Comparison of ENCODE assay signal across 15 cellular contexts in the genomic region with DNA sequence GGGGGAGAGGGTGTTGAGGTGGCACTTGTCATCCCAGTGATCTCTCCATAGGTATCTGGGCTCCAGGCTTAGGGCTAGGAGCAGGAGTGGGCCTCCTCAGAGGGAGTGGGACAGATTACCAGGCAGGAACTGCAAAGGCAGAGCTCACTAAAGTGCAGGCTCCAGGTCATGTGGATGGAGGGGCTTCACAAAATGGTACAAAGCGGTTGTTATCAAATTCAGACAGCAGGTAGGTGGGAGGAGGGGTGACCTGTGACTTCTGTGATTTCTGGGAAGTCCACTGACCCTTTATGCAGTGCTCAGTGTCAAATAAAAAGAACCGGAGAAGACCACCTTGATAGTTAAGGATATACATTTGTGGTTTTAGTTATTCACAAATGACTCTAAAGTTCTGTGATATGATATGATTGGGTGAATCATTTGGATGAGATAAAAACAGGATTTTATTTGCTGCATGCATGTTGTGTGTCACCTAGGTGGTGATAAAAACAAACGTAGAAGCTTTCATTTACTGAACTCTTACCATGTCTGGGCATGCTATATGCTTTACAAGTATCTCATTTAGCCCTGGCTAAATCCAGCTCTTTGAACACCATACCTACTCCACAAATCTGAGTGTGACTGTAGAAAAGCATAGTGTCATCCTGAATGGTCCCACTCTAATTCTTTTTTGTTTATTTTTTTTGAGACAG. TPM values are rescaled to one million over a fixed set of nuclear protein-coding genes. Genes with fewer than 3 reads are reported as not detected.
DNase-seq lines count a peak whose midpoint lies in the region; ATAC-seq and TF ChIP-seq lines count a peak whose summit lies in the region.
"Had no signal": no experiment of that assay in that cellular context is flagged by ENCODE, and none has a peak within 500 bp of the region (broad histone marks: within the 10 kb centered on the region; RNA-seq: fewer than 3 reads in every experiment).

No MANE protein-coding gene starts in this region.

- H3K27me3 ChIP-seq in OCI-LY1 (ENCODE audit: insufficient read depth, low read length): no peaks in the 10 kb centered on the region
- no peaks in the 10 kb centered on the region for H3K27me3 ChIP-seq in gastrocnemius medialis
- H3K27me3 ChIP-seq in vagina: no peaks in the 10 kb centered on the region
- H3K27me3 ChIP-seq: ovary had no signal

- H3K79me2 ChIP-seq in OCI-LY1 (ENCODE audit: insufficient read depth, low read length): peaks cover 42% of the 10 kb centered on the region

- H3K4me3 Mint-ChIP-seq in activated naive CD4-positive, alpha-beta T cell treated with anti-CD3 and anti-CD28 coated beads, Interleukin-2, amount 50 U/mL, for 24 hours: no peak overlapping the region
- no peak overlapping the region for H3K4me3 Mint-ChIP-seq in activated naive CD4-positive, alpha-beta T cell treated with anti-CD3 and anti-CD28 coated beads for 36 hours
- H3K4me3 Mint-ChIP-seq in dendritic cell treated with granulocyte-macrophage colony-stimulating factor and Interleukin-4, amounts not matched to agents 40 ng/mL and 50 ng/mL, for 4 days: no peak overlapping the region
- H3K4me3 Mint-ChIP-seq: stimulated activated naive CD8-positive, alpha-beta T cell treated with anti-CD3 and anti-CD28 coated beads, Interleukin-15, amount 100 ng/mL, for 72 hours had no signal

- in situ Hi-C loops in gastrocnemius medialis (cut with MboI; ENCODE audit: low sequenced_read_pairs in 4 of 4): no loop called here

- H2AFZ ChIP-seq in OCI-LY1 (ENCODE audit: low read length): no peak overlapping the region

- no peak for DNase-seq in activated naive CD4-positive, alpha-beta T cell treated with anti-CD3 and anti-CD28 coated beads for 36 hours
- DNase-seq in gastrocnemius medialis (no peak), vagina (ENCODE audit: extremely low spot score in 2 of 2) (no peak), CD1c-positive myeloid dendritic cell (ENCODE audit: extremely low spot score) (no peak)
- DNase-seq: activated CD4-positive, alpha-beta T cell treated with anti-CD3 and anti-CD28 coated beads, Interleukin-2, amount 50 U/mL, for 4 hours; DMS79 treated with DMSO at 0.1 percent for 48 hours; foreskin melanocyte; NCI-H146; NCI-H748 treated with DMSO at 0.1 percent for 48 hours; ovary; stimulated activated naive CD8-positive, alpha-beta T cell treated with anti-CD3 and anti-CD28 coated beads, Interleukin-15, amount 100 ng/mL, for 72 hours had no signal

- H3K4me1 Mint-ChIP-seq in activated naive CD4-positive, alpha-beta T cell treated with anti-CD3 and anti-CD28 coated beads, Interleukin-2, amount 50 U/mL, for 24 hours: peaks cover 79% of the 10 kb centered on the region
- peaks cover 53% of the 10 kb centered on the region for H3K4me1 Mint-ChIP-seq in activated naive CD4-positive, alpha-beta T cell treated with anti-CD3 and anti-CD28 coated beads for 36 hours (ENCODE audit: low read depth)
- H3K4me1 Mint-ChIP-seq in dendritic cell treated with granulocyte-macrophage colony-stimulating factor and Interleukin-4, amounts not matched to agents 40 ng/mL and 50 ng/mL, for 4 days (ENCODE audit: low read depth): peaks cover 83% of the 10 kb centered on the region

- TF ChIP-seq POLR2A in gastrocnemius medialis (IDR thresholded peaks at IDR 0.05): no peak
- TF ChIP-seq POLR2A in vagina (IDR thresholded peaks at IDR 0.05): no peak

- no peaks in the 10 kb centered on the region for H3K9me3 ChIP-seq in OCI-LY1 (ENCODE audit: low read length)
- H3K9me3 ChIP-seq in gastrocnemius medialis: no peaks in the 10 kb centered on the region
- no peaks in the 10 kb centered on the region for H3K9me3 ChIP-seq in vagina
- H3K9me3 ChIP-seq: ovary had no signal

- ATAC-seq in gastrocnemius medialis (no peak), HG03342 (IDR thresholded peaks at IDR 0.05; ENCODE audit: unreplicated experiment) (no peak)
- ATAC-seq: stimulated activated naive CD8-positive, alpha-beta T cell treated with anti-CD3 and anti-CD28 coated beads, Interleukin-15, amount 100 ng/mL, for 72 hours had no signal

- CTCF ChIA-PET in activated naive CD4-positive, alpha-beta T cell treated with anti-CD3 and anti-CD28 coated beads for 36 hours (lab: Charles Lee): interaction anchor here (1.4 kb wide), 1 partner anchor 157 kb away, joined by 3 read pairs; no protein-coding TSS in a partner anchor

- no peak overlapping the region for H3K4me2 ChIP-seq in OCI-LY1 (ENCODE audit: low read length)

- H3F3A ChIP-seq in OCI-LY1 (ENCODE audit: insufficient read depth, low read length): no peaks in the 10 kb centered on the region

- peak overlapping the region; percentile 95 for H3K27ac ChIP-seq in OCI-LY1 (ENCODE audit: low read depth, low read length, poor library complexity, severe bottlenecking)
- peak overlapping the region in 3 of 4 donors; percentile 69 to 77 (median 73) for H3K27ac ChIP-seq in gastrocnemius medialis
- no peak overlapping the region for H3K27ac ChIP-seq in vagina
- H3K27ac ChIP-seq: ovary had no signal

- H3K36me3 ChIP-seq in OCI-LY1 (ENCODE audit: insufficient read depth, low read length): peaks cover 64% of the 10 kb centered on the region
- no peaks in the 10 kb centered on the region for H3K36me3 ChIP-seq in gastrocnemius medialis
- no peaks in the 10 kb centered on the region for H3K36me3 ChIP-seq in vagina
- H3K36me3 ChIP-seq: ovary had no signal

- H4K20me1 ChIP-seq in OCI-LY1 (ENCODE audit: insufficient read depth, low read length): no peaks in the 10 kb centered on the region

- TF ChIP-seq CTCF in OCI-LY1 (IDR thresholded peaks at IDR 0.05; ENCODE audit: low read length): no peak
- no peak for TF ChIP-seq CTCF in gastrocnemius medialis (IDR thresholded peaks at IDR 0.05 in 4 of 5, conservative IDR thresholded peaks at IDR 0.05 in 1 of 5)
- no peak for TF ChIP-seq CTCF in vagina (IDR thresholded peaks at IDR 0.05)

- H3K4me3 ChIP-seq in OCI-LY1 (ENCODE audit: low read depth, low read length, poor library complexity, severe bottlenecking): no peak overlapping the region
- H3K4me3 ChIP-seq in gastrocnemius medialis: no peak overlapping the region
- H3K4me3 ChIP-seq in vagina: no peak overlapping the region
- H3K4me3 ChIP-seq: ovary had no signal

- intact Hi-C loops in activated naive CD4-positive, alpha-beta T cell treated with anti-CD3 and anti-CD28 coated beads for 36 hours (cut with micrococcal nuclease): no loop called here
- intact Hi-C loops in dendritic cell treated with granulocyte-macrophage colony-stimulating factor and Interleukin-4, amounts not matched to agents 40 ng/mL and 50 ng/mL, for 4 days (cut with micrococcal nuclease): loop anchor here (10.0 kb wide), 1 partner anchor 64 kb away; no protein-coding TSS in a partner anchor
- intact Hi-C loops in gastrocnemius medialis (cut with DNase I; ENCODE audit: low total_unique reads) (no loop called here), vagina (cut with DNase I) (no loop called here)

- H3K9me2 ChIP-seq in OCI-LY1 (ENCODE audit: low read depth, low read length): no peaks in the 10 kb centered on the region

- H3K27ac Mint-ChIP-seq in activated naive CD4-positive, alpha-beta T cell treated with anti-CD3 and anti-CD28 coated beads, Interleukin-2, amount 50 U/mL, for 24 hours: peak overlapping the region; percentile 3
- no peak overlapping the region for H3K27ac Mint-ChIP-seq in activated naive CD4-positive, alpha-beta T cell treated with anti-CD3 and anti-CD28 coated beads for 36 hours
- peak overlapping the region; percentile 49 for H3K27ac Mint-ChIP-seq in dendritic cell treated with granulocyte-macrophage colony-stimulating factor and Interleukin-4, amounts not matched to agents 40 ng/mL and 50 ng/mL, for 4 days
- H3K27ac Mint-ChIP-seq: stimulated activated naive CD8-positive, alpha-beta T cell treated with anti-CD3 and anti-CD28 coated beads, Interleukin-15, amount 100 ng/mL, for 72 hours had no signal

- H3K9me3 Mint-ChIP-seq in activated naive CD4-positive, alpha-beta T cell treated with anti-CD3 and anti-CD28 coated beads, Interleukin-2, amount 50 U/mL, for 24 hours: peaks cover 8% of the 10 kb centered on the region
- H3K9me3 Mint-ChIP-seq in activated naive CD4-positive, alpha-beta T cell treated with anti-CD3 and anti-CD28 coated beads for 36 hours: peaks cover 11% of the 10 kb centered on the region
- peaks cover 9% of the 10 kb centered on the region for H3K9me3 Mint-ChIP-seq in dendritic cell treated with granulocyte-macrophage colony-stimulating factor and Interleukin-4, amounts not matched to agents 40 ng/mL and 50 ng/mL, for 4 days

- no peak overlapping the region for H3K9ac ChIP-seq in OCI-LY1 (ENCODE audit: low read length)

- peaks cover 34% of the 10 kb centered on the region for H3K36me3 Mint-ChIP-seq in activated naive CD4-positive, alpha-beta T cell treated with anti-CD3 and anti-CD28 coated beads, Interleukin-2, amount 50 U/mL, for 24 hours
- peaks cover 45% of the 10 kb centered on the region for H3K36me3 Mint-ChIP-seq in activated naive CD4-positive, alpha-beta T cell treated with anti-CD3 and anti-CD28 coated beads for 36 hours (ENCODE audit: low read depth)
- H3K36me3 Mint-ChIP-seq in dendritic cell treated with granulocyte-macrophage colony-stimulating factor and Interleukin-4, amounts not matched to agents 40 ng/mL and 50 ng/mL, for 4 days (ENCODE audit: low read depth): peaks cover 98% of the 10 kb centered on the region

- peaks cover 44% of the 10 kb centered on the region for H3K4me1 ChIP-seq in OCI-LY1 (ENCODE audit: insufficient read depth, low read length, severe bottlenecking)
- H3K4me1 ChIP-seq in gastrocnemius medialis: peaks cover 24 to 33% of the 10 kb centered on the region in 2 donors
- H3K4me1 ChIP-seq in vagina: peaks cover 11% of the 10 kb centered on the region

- H3K27me3 Mint-ChIP-seq in activated naive CD4-positive, alpha-beta T cell treated with anti-CD3 and anti-CD28 coated beads, Interleukin-2, amount 50 U/mL, for 24 hours: no peaks in the 10 kb centered on the region
- H3K27me3 Mint-ChIP-seq in activated naive CD4-positive, alpha-beta T cell treated with anti-CD3 and anti-CD28 coated beads for 36 hours (ENCODE audit: low read depth): no peaks in the 10 kb centered on the region
- no peaks in the 10 kb centered on the region for H3K27me3 Mint-ChIP-seq in dendritic cell treated with granulocyte-macrophage colony-stimulating factor and Interleukin-4, amounts not matched to agents 40 ng/mL and 50 ng/mL, for 4 days
- H3K27me3 Mint-ChIP-seq: stimulated activated naive CD8-positive, alpha-beta T cell treated with anti-CD3 and anti-CD28 coated beads, Interleukin-15, amount 100 ng/mL, for 72 hours had no signal

RNA-seq across cellular contexts. Expression of a gene that starts 20.2 kb away (rescaled TPM):
- 10 to 100 TPM; 76.2 to 78.0 TPM for total RNA-seq in activated naive CD4-positive, alpha-beta T cell treated with anti-CD3 and anti-CD28 coated beads for 36 hours
- total RNA-seq in gastrocnemius medialis (10 to 100 TPM; 11.1 to 29.8 (median 18.6) TPM), vagina (37.8 TPM)
